Comparison of ENCODE assay signal across 18 cellular contexts in the genomic region with DNA sequence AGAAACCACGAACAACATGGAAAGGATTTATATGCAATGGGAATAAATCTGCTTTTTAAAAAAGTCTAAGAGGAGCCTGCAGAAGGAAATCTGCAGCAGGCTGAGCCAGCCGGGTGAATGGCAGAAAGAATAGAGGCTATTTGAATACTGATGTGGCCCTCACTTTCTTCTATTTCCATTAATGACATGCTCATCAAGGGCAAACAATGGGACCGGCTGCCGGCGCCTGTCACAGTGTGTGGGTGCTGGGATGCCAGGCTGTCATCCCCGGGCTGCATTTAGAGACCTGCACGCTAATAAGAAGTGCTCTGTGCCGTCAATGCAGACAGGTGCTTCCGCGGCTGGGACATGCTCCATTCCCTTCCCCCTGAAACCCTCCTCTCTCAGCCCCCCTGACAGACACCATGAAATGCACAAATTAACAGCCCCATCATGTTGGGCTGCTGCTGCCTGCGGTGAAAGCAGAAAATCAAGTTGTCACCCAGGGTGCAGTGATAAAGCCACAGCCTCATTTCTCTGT.
A peak's percentile ranks its signal among the peaks of the same experiment; 100 is the strongest.
DNase-seq lines count a peak whose midpoint lies in the region; ATAC-seq and TF ChIP-seq lines count a peak whose summit lies in the region.
"Had no signal": no experiment of that assay in that cellular context is flagged by ENCODE, and none has a peak within 500 bp of the region (broad histone marks: within the 10 kb centered on the region; RNA-seq: fewer than 3 reads in every experiment).

No MANE protein-coding gene starts in this region.

- no peaks in the 10 kb centered on the region for H3K9me3 Mint-ChIP-seq in neural crest cell
- H3K9me3 Mint-ChIP-seq: activated naive CD8-positive, alpha-beta T cell treated with anti-CD3 and anti-CD28 coated beads, Interleukin-2, amount 10 ng/mL, durations not matched to agents 7 days and 5 days; central memory CD8-positive, alpha-beta T cell had no signal

- H3K27me3 Mint-ChIP-seq in neural crest cell (ENCODE audit: low read depth): peaks cover 13% of the 10 kb centered on the region
- H3K27me3 Mint-ChIP-seq: activated naive CD8-positive, alpha-beta T cell treated with anti-CD3 and anti-CD28 coated beads, Interleukin-2, amount 10 ng/mL, durations not matched to agents 7 days and 5 days; central memory CD8-positive, alpha-beta T cell had no signal

- H3K4me3 Mint-ChIP-seq in neural crest cell: peak overlapping the region; percentile 16
- H3K4me3 Mint-ChIP-seq: activated naive CD8-positive, alpha-beta T cell treated with anti-CD3 and anti-CD28 coated beads, Interleukin-2, amount 10 ng/mL, durations not matched to agents 7 days and 5 days; central memory CD8-positive, alpha-beta T cell had no signal

- DNase-seq in ELF-1 (ENCODE audit: low read depth, low spot score) (peak; percentile 36), NCI-H2107 (lab: John Stamatoyannopoulos, UW) (peak; percentile 66), neural crest cell (ENCODE audit: low read depth, low spot score) (no peak), mesenteric fat pad (ENCODE audit: low spot score) (no peak)
- DNase-seq: activated naive CD8-positive, alpha-beta T cell treated with anti-CD3 and anti-CD28 coated beads, Interleukin-2, amount 10 ng/mL, durations not matched to agents 7 days and 5 days; activated T-cell treated with anti-CD3 and anti-CD28 coated beads, Interleukin-2, amount 50 U/mL, for 1 hour; AML-193; DMS79; Kasumi-1; kidney had no signal

- H3K4me1 Mint-ChIP-seq in neural crest cell: peaks cover 48% of the 10 kb centered on the region

- no peak for TF ChIP-seq CTCF in neural crest cell (conservative IDR thresholded peaks at IDR 0.05)

- H3K27ac ChIP-seq in cingulate gyrus (ENCODE audit: low read depth, low read length): peak overlapping the region; percentile 98
- H3K27ac ChIP-seq: epithelial cell of prostate, prostate gland had no signal

- peaks cover 10% of the 10 kb centered on the region for H3K36me3 Mint-ChIP-seq in neural crest cell (ENCODE audit: low read depth)
- H3K36me3 Mint-ChIP-seq: activated naive CD8-positive, alpha-beta T cell treated with anti-CD3 and anti-CD28 coated beads, Interleukin-2, amount 10 ng/mL, durations not matched to agents 7 days and 5 days had no signal

- ATAC-seq in HG03457 (IDR thresholded peaks at IDR 0.05; ENCODE audit: unreplicated experiment) (no peak), HG02870 (IDR thresholded peaks at IDR 0.05; ENCODE audit: unreplicated experiment) (no peak), SK-N-SH treated with all-trans-retinoic acid at 6 μM for 48 hours (no peak)
- ATAC-seq: Panc1 had no signal

- no peak overlapping the region for H3K27ac Mint-ChIP-seq in neural crest cell (ENCODE audit: unreplicated experiment)
- H3K27ac Mint-ChIP-seq: activated naive CD8-positive, alpha-beta T cell treated with anti-CD3 and anti-CD28 coated beads, Interleukin-2, amount 10 ng/mL, durations not matched to agents 7 days and 5 days had no signal

TF ChIP-seq in SK-N-SH treated with all-trans-retinoic acid at 6 μM for 48 hours, 23 proteins besides CTCF, POLR2A, EP300 and RAD21:
- TF ChIP-seq TCF4 (CRISPR knock-in tag; IDR thresholded peaks at IDR 0.05; ENCODE audit: borderline replicate concordance): no peak
- TF ChIP-seq, protein P1, sequence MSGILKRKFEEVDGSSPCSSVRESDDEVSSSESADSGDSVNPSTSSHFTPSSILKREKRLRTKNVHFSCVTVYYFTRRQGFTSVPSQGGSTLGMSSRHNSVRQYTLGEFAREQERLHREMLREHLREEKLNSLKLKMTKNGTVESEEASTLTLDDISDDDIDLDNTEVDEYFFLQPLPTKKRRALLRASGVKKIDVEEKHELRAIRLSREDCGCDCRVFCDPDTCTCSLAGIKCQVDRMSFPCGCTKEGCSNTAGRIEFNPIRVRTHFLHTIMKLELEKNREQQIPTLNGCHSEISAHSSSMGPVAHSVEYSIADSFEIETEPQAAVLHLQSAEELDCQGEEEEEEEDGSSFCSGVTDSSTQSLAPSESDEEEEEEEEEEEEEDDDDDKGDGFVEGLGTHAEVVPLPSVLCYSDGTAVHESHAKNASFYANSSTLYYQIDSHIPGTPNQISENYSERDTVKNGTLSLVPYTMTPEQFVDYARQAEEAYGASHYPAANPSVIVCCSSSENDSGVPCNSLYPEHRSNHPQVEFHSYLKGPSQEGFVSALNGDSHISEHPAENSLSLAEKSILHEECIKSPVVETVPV (CRISPR knock-in tag; IDR thresholded peaks at IDR 0.05): no peak
- TF ChIP-seq, protein P2, sequence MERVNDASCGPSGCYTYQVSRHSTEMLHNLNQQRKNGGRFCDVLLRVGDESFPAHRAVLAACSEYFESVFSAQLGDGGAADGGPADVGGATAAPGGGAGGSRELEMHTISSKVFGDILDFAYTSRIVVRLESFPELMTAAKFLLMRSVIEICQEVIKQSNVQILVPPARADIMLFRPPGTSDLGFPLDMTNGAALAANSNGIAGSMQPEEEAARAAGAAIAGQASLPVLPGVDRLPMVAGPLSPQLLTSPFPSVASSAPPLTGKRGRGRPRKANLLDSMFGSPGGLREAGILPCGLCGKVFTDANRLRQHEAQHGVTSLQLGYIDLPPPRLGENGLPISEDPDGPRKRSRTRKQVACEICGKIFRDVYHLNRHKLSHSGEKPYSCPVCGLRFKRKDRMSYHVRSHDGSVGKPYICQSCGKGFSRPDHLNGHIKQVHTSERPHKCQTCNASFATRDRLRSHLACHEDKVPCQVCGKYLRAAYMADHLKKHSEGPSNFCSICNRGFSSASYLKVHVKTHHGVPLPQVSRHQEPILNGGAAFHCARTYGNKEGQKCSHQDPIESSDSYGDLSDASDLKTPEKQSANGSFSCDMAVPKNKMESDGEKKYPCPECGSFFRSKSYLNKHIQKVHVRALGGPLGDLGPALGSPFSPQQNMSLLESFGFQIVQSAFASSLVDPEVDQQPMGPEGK (CRISPR knock-in tag; IDR thresholded peaks at IDR 0.05; ENCODE audit: borderline replicate concordance): no peak
- TF ChIP-seq, protein P3, sequence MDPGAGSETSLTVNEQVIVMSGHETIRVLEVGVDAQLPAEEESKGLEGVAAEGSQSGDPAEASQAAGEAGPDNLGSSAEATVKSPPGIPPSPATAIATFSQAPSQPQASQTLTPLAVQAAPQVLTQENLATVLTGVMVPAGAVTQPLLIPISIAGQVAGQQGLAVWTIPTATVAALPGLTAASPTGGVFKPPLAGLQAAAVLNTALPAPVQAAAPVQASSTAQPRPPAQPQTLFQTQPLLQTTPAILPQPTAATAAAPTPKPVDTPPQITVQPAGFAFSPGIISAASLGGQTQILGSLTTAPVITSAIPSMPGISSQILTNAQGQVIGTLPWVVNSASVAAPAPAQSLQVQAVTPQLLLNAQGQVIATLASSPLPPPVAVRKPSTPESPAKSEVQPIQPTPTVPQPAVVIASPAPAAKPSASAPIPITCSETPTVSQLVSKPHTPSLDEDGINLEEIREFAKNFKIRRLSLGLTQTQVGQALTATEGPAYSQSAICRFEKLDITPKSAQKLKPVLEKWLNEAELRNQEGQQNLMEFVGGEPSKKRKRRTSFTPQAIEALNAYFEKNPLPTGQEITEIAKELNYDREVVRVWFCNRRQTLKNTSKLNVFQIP (CRISPR knock-in tag; IDR thresholded peaks at IDR 0.05; ENCODE audit: borderline replicate concordance, low read depth): no peak
- TF ChIP-seq OSR1 (CRISPR knock-in tag; IDR thresholded peaks at IDR 0.05): no peak
- TF ChIP-seq ZFP30 (CRISPR knock-in tag; IDR thresholded peaks at IDR 0.05): no peak
- no peak for TF ChIP-seq ZFP3 (CRISPR knock-in tag; IDR thresholded peaks at IDR 0.05)
- TF ChIP-seq ZNF70 (CRISPR knock-in tag; IDR thresholded peaks at IDR 0.05): no peak
- TF ChIP-seq BACH2 (CRISPR knock-in tag; IDR thresholded peaks at IDR 0.05; ENCODE audit: borderline replicate concordance): no peak
TF ChIP-seq in SK-N-SH treated with all-trans-retinoic acid at 6 μM for 48 hours: peak in this region for 0.

Comparison
In these comparisons a context has a peak if more than half of its experiments do, and no peak if none do; other contexts are left out.
1. DNase-seq: peak in ELF-1 (single experiment) and NCI-H2107 (single experiment); none in neural crest cell (single experiment) and mesenteric fat pad (single experiment).